In genomic region chr5:68762201-68762600, GRCh38 we compare ENCODE assay signal across 17 cellular contexts.
A peak's percentile ranks its signal among the peaks of the same experiment; 100 is the strongest.
DNase-seq lines count a peak whose midpoint lies in the region; ATAC-seq and TF ChIP-seq lines count a peak whose summit lies in the region.
"Had no signal": no experiment of that assay in that cellular context is flagged by ENCODE, and none has a peak within 500 bp of the region (broad histone marks: within the 10 kb centered on the region; RNA-seq: fewer than 3 reads in every experiment).

No MANE protein-coding gene starts in this region.

- BruUV-seq in MCF 10A (replicated peaks; lab: Mats Ljungman, UMichigan), result no TSS peak

- H3K4me3 ChIP-seq in breast epithelium (no peak overlapping the region), epithelial cell of esophagus (ENCODE audit: low read length) (no peak overlapping the region)
- H3K4me3 ChIP-seq: GM12878, GM23338 had no signal

- no peaks in the 10 kb centered on the region for H3K4me1 Mint-ChIP-seq in MCF 10A (ENCODE audit: insufficient read depth, unreplicated experiment)
- H3K4me1 Mint-ChIP-seq: CD14-positive monocyte, GM23338 had no signal

- H3K27me3 Mint-ChIP-seq in MCF 10A (ENCODE audit: insufficient read depth, unreplicated experiment), result peaks cover 21% of the 10 kb centered on the region

- H3K27ac Mint-ChIP-seq in MCF 10A (ENCODE audit: low read depth, unreplicated experiment), result no peak overlapping the region
- H3K27ac Mint-ChIP-seq: CD14-positive monocyte; CD8-positive, alpha-beta T cell; GM23338 had no signal

- CTCF ChIA-PET in MCF 10A (lab: Yijun Ruan, JAX), result interaction anchor here (0.6 to 0.7 kb wide), 2 partner anchors 258 to 278 kb away, joined by 3 read pairs; no protein-coding TSS in a partner anchor

- H3K27ac ChIP-seq in breast epithelium (no peak overlapping the region), foreskin keratinocyte (no peak overlapping the region)
- H3K27ac ChIP-seq: 22Rv1 had no signal

- intact Hi-C loops in MCF 10A (cut with micrococcal nuclease), result no loop called here
- intact Hi-C loops in breast epithelium (cut with DNase I; ENCODE audit: low total_unique reads), result no loop called here

- POLR2A ChIA-PET in MCF 10A (lab: Yijun Ruan, JAX), result no interaction called here

- no peaks in the 10 kb centered on the region for H3K9me3 ChIP-seq in breast epithelium
- H3K9me3 ChIP-seq: Caco-2 had no signal

- H3K9me3 Mint-ChIP-seq in MCF 10A (ENCODE audit: unreplicated experiment), result no peaks in the 10 kb centered on the region
- H3K9me3 Mint-ChIP-seq: CD14-positive monocyte; CD8-positive, alpha-beta T cell; GM23338 had no signal

- no peaks in the 10 kb centered on the region for H3K4me1 ChIP-seq in breast epithelium
- no peaks in the 10 kb centered on the region for H3K4me1 ChIP-seq in foreskin keratinocyte
- H3K4me1 ChIP-seq: Caco-2 had no signal

- DNase-seq in MCF 10A (ENCODE audit: unreplicated experiment), result peak; percentile 8
- no peak for DNase-seq in breast epithelium (ENCODE audit: low spot score in 2 of 2)
- DNase-seq in epithelial cell of esophagus (ENCODE audit: low read depth), result peak; percentile 20
- DNase-seq in foreskin keratinocyte, result peak in 1 of 2 donors; percentile 53
- DNase-seq in NCI-H1436 (lab: John Stamatoyannopoulos, UW), result no peak
- DNase-seq in stimulated activated naive CD4-positive, alpha-beta T cell treated with Interleukin-2 at 50 U/mL for 16 hours (lab: John Stamatoyannopoulos, UW), result no peak
- DNase-seq in NCI-H1417 treated with DMSO at 0.1 percent for 48 hours (lab: John Stamatoyannopoulos, UW), result no peak
- DNase-seq: Caco-2; CD8-positive, alpha-beta T cell; DND-41; H7; IMR-90 had no signal

- TF ChIP-seq CTCF in MCF 10A (IDR thresholded peaks at IDR 0.05; ENCODE audit: unreplicated experiment) (no peak), breast epithelium (IDR thresholded peaks at IDR 0.05) (no peak), epithelial cell of esophagus (IDR thresholded peaks at IDR 0.05; ENCODE audit: insufficient read depth, low read depth, low read length, missing control alignments) (no peak), foreskin keratinocyte (conservative IDR thresholded peaks at IDR 0.05) (no peak)

- H3K36me3 Mint-ChIP-seq in MCF 10A (ENCODE audit: insufficient read depth, unreplicated experiment), result no peaks in the 10 kb centered on the region
- H3K36me3 Mint-ChIP-seq: CD14-positive monocyte; CD8-positive, alpha-beta T cell had no signal

- H3K27me3 ChIP-seq in breast epithelium (no peaks in the 10 kb centered on the region), foreskin keratinocyte (peaks cover 22% of the 10 kb centered on the region)

- H3K4me3 Mint-ChIP-seq in MCF 10A (ENCODE audit: unreplicated experiment), result no peak overlapping the region
- H3K4me3 Mint-ChIP-seq: CD14-positive monocyte; CD8-positive, alpha-beta T cell; GM23338 had no signal

- peak; percentile 40 for ATAC-seq in foreskin keratinocyte
- no peak for ATAC-seq in HG03442 (IDR thresholded peaks at IDR 0.05; ENCODE audit: unreplicated experiment)
- ATAC-seq: CD8-positive, alpha-beta T cell; GM12878; GM23338 had no signal

- TF ChIP-seq POLR2A in breast epithelium (IDR thresholded peaks at IDR 0.05), result no peak

- no peaks in the 10 kb centered on the region for H3K36me3 ChIP-seq in breast epithelium

Comparison
In these comparisons a context has a peak if more than half of its experiments do, and no peak if none do; other contexts are left out.
1. DNase-seq: peak in MCF 10A (single experiment) and epithelial cell of esophagus (single experiment); none in breast epithelium (0 of 2), NCI-H1436 (single experiment), stimulated activated naive CD4-positive, alpha-beta T cell treated with Interleukin-2 at 50 U/mL for 16 hours (single experiment) and NCI-H1417 treated with DMSO at 0.1 percent for 48 hours (single experiment).